ENCODE assay signal across 8 cellular contexts in the genomic region with DNA sequence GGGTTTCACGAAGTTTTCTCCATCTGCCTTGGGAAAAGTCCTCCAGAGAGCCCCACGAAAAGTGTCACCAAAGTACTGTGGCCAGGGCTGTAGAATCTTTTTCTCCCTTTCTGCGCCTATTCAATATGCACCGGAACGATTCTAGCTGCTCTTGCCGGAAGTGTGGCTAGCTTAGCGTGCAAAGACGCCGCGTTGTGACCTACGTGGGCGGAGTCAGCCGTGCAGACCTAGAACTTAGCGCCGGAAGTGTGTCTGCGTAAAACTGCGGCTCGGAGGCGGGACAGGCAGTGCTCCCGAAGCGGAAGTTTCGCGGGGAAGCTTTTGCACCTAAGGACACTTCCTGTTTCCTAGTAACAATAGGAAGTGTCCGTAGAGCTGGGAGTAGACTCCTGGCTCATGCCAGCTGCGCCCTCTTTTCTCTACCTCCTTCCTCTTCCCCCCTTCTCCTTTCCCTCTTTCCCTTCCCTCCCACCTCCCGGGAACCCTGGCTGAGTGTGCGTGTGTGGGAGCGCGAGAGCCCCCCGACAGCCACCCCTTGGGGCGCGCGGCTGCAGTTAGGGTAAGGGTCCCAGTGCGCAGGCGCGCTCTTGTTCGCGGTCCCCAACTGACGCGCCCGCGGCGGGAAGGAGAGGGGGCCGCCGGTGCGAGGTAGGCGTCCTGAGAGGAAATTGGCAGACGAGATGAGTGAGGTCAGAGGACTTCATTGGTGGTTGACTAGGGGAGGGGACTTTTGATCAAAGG. TPM values are rescaled to one million over a fixed set of nuclear protein-coding genes. Genes with fewer than 3 reads are reported as not detected.
DNase-seq lines count a peak whose midpoint lies in the region; ATAC-seq, FAIRE-seq and TF ChIP-seq lines count a peak whose summit lies in the region.

A gene with protein sequence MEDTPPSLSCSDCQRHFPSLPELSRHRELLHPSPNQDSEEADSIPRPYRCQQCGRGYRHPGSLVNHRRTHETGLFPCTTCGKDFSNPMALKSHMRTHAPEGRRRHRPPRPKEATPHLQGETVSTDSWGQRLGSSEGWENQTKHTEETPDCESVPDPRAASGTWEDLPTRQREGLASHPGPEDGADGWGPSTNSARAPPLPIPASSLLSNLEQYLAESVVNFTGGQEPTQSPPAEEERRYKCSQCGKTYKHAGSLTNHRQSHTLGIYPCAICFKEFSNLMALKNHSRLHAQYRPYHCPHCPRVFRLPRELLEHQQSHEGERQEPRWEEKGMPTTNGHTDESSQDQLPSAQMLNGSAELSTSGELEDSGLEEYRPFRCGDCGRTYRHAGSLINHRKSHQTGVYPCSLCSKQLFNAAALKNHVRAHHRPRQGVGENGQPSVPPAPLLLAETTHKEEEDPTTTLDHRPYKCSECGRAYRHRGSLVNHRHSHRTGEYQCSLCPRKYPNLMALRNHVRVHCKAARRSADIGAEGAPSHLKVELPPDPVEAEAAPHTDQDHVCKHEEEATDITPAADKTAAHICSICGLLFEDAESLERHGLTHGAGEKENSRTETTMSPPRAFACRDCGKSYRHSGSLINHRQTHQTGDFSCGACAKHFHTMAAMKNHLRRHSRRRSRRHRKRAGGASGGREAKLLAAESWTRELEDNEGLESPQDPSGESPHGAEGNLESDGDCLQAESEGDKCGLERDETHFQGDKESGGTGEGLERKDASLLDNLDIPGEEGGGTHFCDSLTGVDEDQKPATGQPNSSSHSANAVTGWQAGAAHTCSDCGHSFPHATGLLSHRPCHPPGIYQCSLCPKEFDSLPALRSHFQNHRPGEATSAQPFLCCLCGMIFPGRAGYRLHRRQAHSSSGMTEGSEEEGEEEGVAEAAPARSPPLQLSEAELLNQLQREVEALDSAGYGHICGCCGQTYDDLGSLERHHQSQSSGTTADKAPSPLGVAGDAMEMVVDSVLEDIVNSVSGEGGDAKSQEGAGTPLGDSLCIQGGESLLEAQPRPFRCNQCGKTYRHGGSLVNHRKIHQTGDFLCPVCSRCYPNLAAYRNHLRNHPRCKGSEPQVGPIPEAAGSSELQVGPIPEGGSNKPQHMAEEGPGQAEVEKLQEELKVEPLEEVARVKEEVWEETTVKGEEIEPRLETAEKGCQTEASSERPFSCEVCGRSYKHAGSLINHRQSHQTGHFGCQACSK (N-terminal part only) (plus strand): TSS at position 350 of the 741 bp plus-strand sequence. CDS start 1,903 bp downstream, outside the sequence.
A gene (minus strand): TSS at position 168 of the 741 bp plus-strand sequence. CDS start 9,781 bp downstream, outside the sequence.

- DNase-seq in GM12892 (ENCODE audit: insufficient read length) = peak; percentile 92
- DNase-seq in NCI-H146 (lab: John Stamatoyannopoulos, UW) = peak; percentile 100
- DNase-seq in T-helper 1 cell = peak; percentile 98 to 99 (median 98)
- peak; percentile 97 to 99 (median 99) for DNase-seq in adrenal gland
- DNase-seq in heart right ventricle = peak; percentile 97 to 99
- DNase-seq in posterior cingulate gyrus = peak; percentile 97 to 100 (median 99)
- peak; percentile 99 for DNase-seq in upper lobe of right lung

- no peak for TF ChIP-seq CTCF in adrenal gland (IDR thresholded peaks at IDR 0.05)
- no peak for TF ChIP-seq CTCF in heart right ventricle (IDR thresholded peaks at IDR 0.05)
- no peak for TF ChIP-seq CTCF in upper lobe of right lung (IDR thresholded peaks at IDR 0.05)

- no peaks in the 10 kb centered on the region for H3K9me3 ChIP-seq in adrenal gland (replicated peaks in 1 of 3)
- no peaks in the 10 kb centered on the region for H3K9me3 ChIP-seq in heart right ventricle
- no peaks in the 10 kb centered on the region for H3K9me3 ChIP-seq in upper lobe of right lung

- intact Hi-C loops in adrenal gland (cut with DNase I) = no loop called here
- intact Hi-C loops in heart right ventricle (cut with DNase I) = loop anchor here in 9 of 10 donors (1.0 to 10.0 kb wide), 12 partner anchors 21 to 111 kb away; a partner anchor contains a TSS
- intact Hi-C loops in posterior cingulate gyrus (cut with DNase I) = loop anchor here (5.0 kb wide), 2 partner anchors 42 to 383 kb away; a partner anchor contains a TSS
- intact Hi-C loops in upper lobe of right lung (cut with DNase I) = no loop called here

- peak; percentile 74 for ATAC-seq in HG02852 (IDR thresholded peaks at IDR 0.05; ENCODE audit: unreplicated experiment)
- ATAC-seq in heart right ventricle = peak; percentile 93 to 99 (median 96)
- peak; percentile 94 for ATAC-seq in upper lobe of right lung

- H3K4me3 ChIP-seq in adrenal gland = peak within 1 kb of the TSS; percentile 76 to 100 (median 94)
- peak within 1 kb of the TSS; percentile 74 to 99 (median 84) for H3K4me3 ChIP-seq in heart right ventricle
- peak within 1 kb of the TSS; percentile 87 for H3K4me3 ChIP-seq in upper lobe of right lung

- FAIRE-seq in GM12892 (lab: Jason Lieb, UNC) = peak; percentile 95

- H3K27ac ChIP-seq in adrenal gland = peak within 1 kb of the TSS; percentile 66 to 98 (median 91)
- H3K27ac ChIP-seq in heart right ventricle = peak within 1 kb of the TSS; percentile 87 to 99 (median 96)
- peak within 1 kb of the TSS; percentile 93 for H3K27ac ChIP-seq in upper lobe of right lung

- H3K27me3 ChIP-seq in adrenal gland = no peaks in the 10 kb centered on the region
- H3K27me3 ChIP-seq in heart right ventricle = no peaks in the 10 kb centered on the region
- no peaks in the 10 kb centered on the region for H3K27me3 ChIP-seq in upper lobe of right lung

- WGBS in adrenal gland, 4 donors = 0 to 1% (median 0%) methylated on average over 35 to 48 of the region's 48 CpGs
- WGBS in heart right ventricle, 2 donors = 0% methylated on average over 48 of the region's 48 CpGs

- H3K4me1 ChIP-seq in adrenal gland (replicated peaks in 1 of 2) (peaks cover 13 to 29% of the 10 kb centered on the region in 2 donors), heart right ventricle (peaks cover 2 to 33% (median 27%) of the 10 kb centered on the region in 9 donors), upper lobe of right lung (peaks cover 22% of the 10 kb centered on the region)

- H3K36me3 ChIP-seq in adrenal gland (replicated peaks in 1 of 2) (peaks cover 0 to 30% of the 10 kb centered on the region in 2 donors), heart right ventricle (peaks cover 0 to 35% (median 29%) of the 10 kb centered on the region in 9 donors), upper lobe of right lung (peaks cover 30% of the 10 kb centered on the region)

- TF ChIP-seq POLR2A in GM12892 (IDR thresholded peaks at IDR 0.05; ENCODE audit: low read depth, low read length) (peak; percentile 91), adrenal gland (IDR thresholded peaks at IDR 0.05) (peak; percentile 30 to 82)

RNA-seq across cellular contexts. Expression of the first gene that starts in this region (rescaled TPM):
- 5.3 TPM for polyA plus RNA-seq in GM12892 (2012; ENCODE audit: missing spikeins)
- total RNA-seq in adrenal gland (10 to 100 TPM; 11.8 to 17.8 (median 14.5) TPM), heart right ventricle (10 to 100 TPM in 3 of 10 donors, 1 to 10 TPM in 7; 7.5 to 12.0 (median 8.7) TPM), upper lobe of right lung (20.6 TPM)
- polyA plus RNA-seq in adrenal gland (10 to 100 TPM in 1 of 3 donors, 1 to 10 TPM in 2; 3.1 to 15.4 (median 3.7) TPM), heart right ventricle (1 to 10 TPM; 2.7 to 7.6 TPM)

RNA-seq across cellular contexts. Expression of the second gene that starts in this region (rescaled TPM):
- polyA plus RNA-seq in GM12892 (2012; ENCODE audit: missing spikeins) = 3.2 TPM
- 10 to 100 TPM; 10.6 to 29.5 (median 12.7) TPM for total RNA-seq in adrenal gland
- polyA plus RNA-seq in adrenal gland = 10 to 100 TPM in 2 of 3 donors, 1 to 10 TPM in 1; 6.2 to 19.5 (median 11.7) TPM
- 1 to 10 TPM; 3.6 to 8.2 (median 4.5) TPM for total RNA-seq in heart right ventricle
- polyA plus RNA-seq in heart right ventricle = 1 to 10 TPM; 7.2 to 7.6 TPM
- total RNA-seq in upper lobe of right lung = 8.3 TPM

Comparison
In these comparisons a context has a peak if more than half of its experiments do, and no peak if none do; other contexts are left out.
1. Peak in every context shown above with its lines: DNase-seq, ATAC-seq, H3K4me3 ChIP-seq and H3K27ac ChIP-seq.
2. intact Hi-C loops: an anchor here in heart right ventricle (1.0 to 10.0 kb wide) and posterior cingulate gyrus (5.0 kb wide); none called in adrenal gland and upper lobe of right lung.